In the genomic region with DNA sequence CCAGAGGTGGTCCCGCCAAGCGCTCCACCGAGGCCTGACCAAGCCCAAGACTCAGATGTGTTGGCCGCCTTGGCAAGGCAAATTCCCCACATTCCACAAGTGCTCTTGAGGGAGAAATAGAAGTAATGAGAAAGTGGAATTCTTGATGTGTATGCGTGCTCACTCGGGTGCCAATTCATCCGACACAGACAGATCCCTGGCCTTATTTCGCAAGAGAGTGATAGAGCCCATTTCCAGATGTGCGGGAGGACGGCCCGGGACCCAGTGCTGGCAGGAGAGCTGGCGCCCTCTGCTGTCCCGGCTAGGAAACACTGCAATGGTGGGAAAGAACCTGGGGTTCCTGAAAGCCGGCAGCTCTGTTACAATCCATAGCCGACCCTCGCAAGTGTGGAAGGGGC, we compare ENCODE assay signal across 1 cellular context.
TF ChIP-seq lines count a peak whose summit lies in the region.

No MANE protein-coding gene starts in this region.

TF ChIP-seq in K562, 482 proteins besides CTCF, POLR2A, EP300 and RAD21 (continued from another document):
- TF ChIP-seq, protein P1, sequence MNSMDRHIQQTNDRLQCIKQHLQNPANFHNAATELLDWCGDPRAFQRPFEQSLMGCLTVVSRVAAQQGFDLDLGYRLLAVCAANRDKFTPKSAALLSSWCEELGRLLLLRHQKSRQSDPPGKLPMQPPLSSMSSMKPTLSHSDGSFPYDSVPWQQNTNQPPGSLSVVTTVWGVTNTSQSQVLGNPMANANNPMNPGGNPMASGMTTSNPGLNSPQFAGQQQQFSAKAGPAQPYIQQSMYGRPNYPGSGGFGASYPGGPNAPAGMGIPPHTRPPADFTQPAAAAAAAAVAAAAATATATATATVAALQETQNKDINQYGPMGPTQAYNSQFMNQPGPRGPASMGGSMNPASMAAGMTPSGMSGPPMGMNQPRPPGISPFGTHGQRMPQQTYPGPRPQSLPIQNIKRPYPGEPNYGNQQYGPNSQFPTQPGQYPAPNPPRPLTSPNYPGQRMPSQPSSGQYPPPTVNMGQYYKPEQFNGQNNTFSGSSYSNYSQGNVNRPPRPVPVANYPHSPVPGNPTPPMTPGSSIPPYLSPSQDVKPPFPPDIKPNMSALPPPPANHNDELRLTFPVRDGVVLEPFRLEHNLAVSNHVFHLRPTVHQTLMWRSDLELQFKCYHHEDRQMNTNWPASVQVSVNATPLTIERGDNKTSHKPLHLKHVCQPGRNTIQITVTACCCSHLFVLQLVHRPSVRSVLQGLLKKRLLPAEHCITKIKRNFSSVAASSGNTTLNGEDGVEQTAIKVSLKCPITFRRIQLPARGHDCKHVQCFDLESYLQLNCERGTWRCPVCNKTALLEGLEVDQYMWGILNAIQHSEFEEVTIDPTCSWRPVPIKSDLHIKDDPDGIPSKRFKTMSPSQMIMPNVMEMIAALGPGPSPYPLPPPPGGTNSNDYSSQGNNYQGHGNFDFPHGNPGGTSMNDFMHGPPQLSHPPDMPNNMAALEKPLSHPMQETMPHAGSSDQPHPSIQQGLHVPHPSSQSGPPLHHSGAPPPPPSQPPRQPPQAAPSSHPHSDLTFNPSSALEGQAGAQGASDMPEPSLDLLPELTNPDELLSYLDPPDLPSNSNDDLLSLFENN (IDR thresholded peaks at IDR 0.05; ENCODE audit: low read depth in 2 of 2, low read length in 2 of 2): peak in 1 of 2 experiments; percentile 30; a peak in 1 of 4 replicates
- TF ChIP-seq CEBPB (tag; IDR thresholded peaks at IDR 0.05) (peak; percentile 99), MYNN (IDR thresholded peaks at IDR 0.05) (0 out of 2 replicates have a peak, but pooled peaks have one; percentile 22), MYNN (CRISPR knock-in tag; IDR thresholded peaks at IDR 0.05) (no peak), TFAM (CRISPR knock-in tag; conservative IDR thresholded peaks at IDR 0.05) (no peak), ETV1 (tag; conservative IDR thresholded peaks at IDR 0.05; ENCODE audit: low read depth) (no peak), NBN (IDR thresholded peaks at IDR 0.05; ENCODE audit: low read depth) (no peak), SP1 (CRISPR knock-in tag; IDR thresholded peaks at IDR 0.05) (no peak), ZNF76 (CRISPR knock-in tag; IDR thresholded peaks at IDR 0.05; ENCODE audit: borderline replicate concordance) (no peak), YY1 (IDR thresholded peaks at IDR 0.05; ENCODE audit: borderline replicate concordance in 1 of 3, control insufficient read depth in 1 of 3, extremely low read depth in 1 of 3, insufficient read depth in 3 of 3, insufficient read length in 1 of 3, insufficient replicate concordance in 2 of 3, low read depth in 1 of 3, low read length in 2 of 3) (peak in 1 of 3 experiments; percentile 47), TEAD1 (CRISPR knock-in tag; IDR thresholded peaks at IDR 0.05) (peak in 1 of 2 experiments; percentile 55; a peak in 1 of 4 replicates), TRIM28 (IDR thresholded peaks at IDR 0.05) (no peak), SPI1 (IDR thresholded peaks at IDR 0.05; ENCODE audit: borderline replicate concordance, low read depth, low read length) (0 out of 2 replicates have a peak, but pooled peaks have one; percentile 0), NRF1 (conservative IDR thresholded peaks at IDR 0.05 in 1 of 2, IDR thresholded peaks at IDR 0.05 in 1 of 2) (no peak), SMC3 (conservative IDR thresholded peaks at IDR 0.05; ENCODE audit: insufficient read depth, low read depth, low read length) (peak; percentile 96), WHSC1 (IDR thresholded peaks at IDR 0.05; ENCODE audit: low read length) (no peak), MYC (IDR thresholded peaks at IDR 0.05; ENCODE audit: low read depth, low read length) (0 out of 2 replicates have a peak, but pooled peaks have one; percentile 36), MYC (CRISPR knock-in tag; IDR thresholded peaks at IDR 0.05; ENCODE audit: borderline replicate concordance, low read depth) (no peak), CXXC5 (CRISPR knock-in tag; IDR thresholded peaks at IDR 0.05) (peak; percentile 38; the same call in 1 of the 2 replicates), TCF3 (CRISPR knock-in tag; IDR thresholded peaks at IDR 0.05) (peak; percentile 9; the same call in 1 of the 2 replicates), CEBPG (CRISPR knock-in tag; IDR thresholded peaks at IDR 0.05) (peak; percentile 89), CEBPG (tag; conservative IDR thresholded peaks at IDR 0.05 in 1 of 2, IDR thresholded peaks at IDR 0.05 in 1 of 2) (peak; percentile 89 to 91), CBFA2T3 (IDR thresholded peaks at IDR 0.05) (no peak), KLF6 (CRISPR knock-in tag; IDR thresholded peaks at IDR 0.05; ENCODE audit: borderline replicate concordance) (no peak), STAG1 (CRISPR knock-in tag; IDR thresholded peaks at IDR 0.05; ENCODE audit: borderline replicate concordance) (peak; percentile 77), ZBTB7A (IDR thresholded peaks at IDR 0.05; ENCODE audit: borderline replicate concordance, control insufficient read depth, low read depth, low read length) (no peak), POLR2AphosphoS5 (IDR thresholded peaks at IDR 0.05; ENCODE audit: control insufficient read depth, insufficient read depth, low read depth, low read length) (no peak), ZFP36 (IDR thresholded peaks at IDR 0.05; ENCODE audit: low read depth, low read length, partially characterized antibody) (peak; percentile 14), MAZ (CRISPR knock-in tag; conservative IDR thresholded peaks at IDR 0.05 in 1 of 2, IDR thresholded peaks at IDR 0.05 in 1 of 2) (peak in 1 of 2 experiments; percentile 35; a peak in 1 of 4 replicates), ETV5 (CRISPR knock-in tag; IDR thresholded peaks at IDR 0.05; ENCODE audit: low read depth) (no peak), ARID2 (IDR thresholded peaks at IDR 0.05) (peak; percentile 83; the same call in 1 of the 2 replicates), ZNF263 (CRISPR knock-in tag; IDR thresholded peaks at IDR 0.05; ENCODE audit: borderline replicate concordance) (peak; percentile 52; the same call in 1 of the 2 replicates)
- TF ChIP-seq, protein P2, sequence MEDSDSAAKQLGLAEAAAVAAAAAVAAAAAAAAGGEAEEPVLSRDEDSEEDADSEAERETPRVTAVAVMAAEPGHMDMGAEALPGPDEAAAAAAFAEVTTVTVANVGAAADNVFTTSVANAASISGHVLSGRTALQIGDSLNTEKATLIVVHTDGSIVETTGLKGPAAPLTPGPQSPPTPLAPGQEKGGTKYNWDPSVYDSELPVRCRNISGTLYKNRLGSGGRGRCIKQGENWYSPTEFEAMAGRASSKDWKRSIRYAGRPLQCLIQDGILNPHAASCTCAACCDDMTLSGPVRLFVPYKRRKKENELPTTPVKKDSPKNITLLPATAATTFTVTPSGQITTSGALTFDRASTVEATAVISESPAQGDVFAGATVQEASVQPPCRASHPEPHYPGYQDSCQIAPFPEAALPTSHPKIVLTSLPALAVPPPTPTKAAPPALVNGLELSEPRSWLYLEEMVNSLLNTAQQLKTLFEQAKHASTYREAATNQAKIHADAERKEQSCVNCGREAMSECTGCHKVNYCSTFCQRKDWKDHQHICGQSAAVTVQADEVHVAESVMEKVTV (CRISPR knock-in tag; IDR thresholded peaks at IDR 0.05): peak; percentile 78
- TF ChIP-seq, protein P3, sequence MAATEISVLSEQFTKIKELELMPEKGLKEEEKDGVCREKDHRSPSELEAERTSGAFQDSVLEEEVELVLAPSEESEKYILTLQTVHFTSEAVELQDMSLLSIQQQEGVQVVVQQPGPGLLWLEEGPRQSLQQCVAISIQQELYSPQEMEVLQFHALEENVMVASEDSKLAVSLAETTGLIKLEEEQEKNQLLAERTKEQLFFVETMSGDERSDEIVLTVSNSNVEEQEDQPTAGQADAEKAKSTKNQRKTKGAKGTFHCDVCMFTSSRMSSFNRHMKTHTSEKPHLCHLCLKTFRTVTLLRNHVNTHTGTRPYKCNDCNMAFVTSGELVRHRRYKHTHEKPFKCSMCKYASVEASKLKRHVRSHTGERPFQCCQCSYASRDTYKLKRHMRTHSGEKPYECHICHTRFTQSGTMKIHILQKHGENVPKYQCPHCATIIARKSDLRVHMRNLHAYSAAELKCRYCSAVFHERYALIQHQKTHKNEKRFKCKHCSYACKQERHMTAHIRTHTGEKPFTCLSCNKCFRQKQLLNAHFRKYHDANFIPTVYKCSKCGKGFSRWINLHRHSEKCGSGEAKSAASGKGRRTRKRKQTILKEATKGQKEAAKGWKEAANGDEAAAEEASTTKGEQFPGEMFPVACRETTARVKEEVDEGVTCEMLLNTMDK (IDR thresholded peaks at IDR 0.05; ENCODE audit: borderline replicate concordance, insufficient read depth, low read depth, low read length, poor library complexity, severe bottlenecking): peak; percentile 49
- TF ChIP-seq, protein P4, sequence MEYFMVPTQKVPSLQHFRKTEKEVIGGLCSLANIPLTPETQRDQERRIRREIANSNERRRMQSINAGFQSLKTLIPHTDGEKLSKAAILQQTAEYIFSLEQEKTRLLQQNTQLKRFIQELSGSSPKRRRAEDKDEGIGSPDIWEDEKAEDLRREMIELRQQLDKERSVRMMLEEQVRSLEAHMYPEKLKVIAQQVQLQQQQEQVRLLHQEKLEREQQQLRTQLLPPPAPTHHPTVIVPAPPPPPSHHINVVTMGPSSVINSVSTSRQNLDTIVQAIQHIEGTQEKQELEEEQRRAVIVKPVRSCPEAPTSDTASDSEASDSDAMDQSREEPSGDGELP (CRISPR knock-in tag; IDR thresholded peaks at IDR 0.05; ENCODE audit: borderline replicate concordance): peak; percentile 65; the same call in 1 of the 2 replicates
- TF ChIP-seq, protein P5, sequence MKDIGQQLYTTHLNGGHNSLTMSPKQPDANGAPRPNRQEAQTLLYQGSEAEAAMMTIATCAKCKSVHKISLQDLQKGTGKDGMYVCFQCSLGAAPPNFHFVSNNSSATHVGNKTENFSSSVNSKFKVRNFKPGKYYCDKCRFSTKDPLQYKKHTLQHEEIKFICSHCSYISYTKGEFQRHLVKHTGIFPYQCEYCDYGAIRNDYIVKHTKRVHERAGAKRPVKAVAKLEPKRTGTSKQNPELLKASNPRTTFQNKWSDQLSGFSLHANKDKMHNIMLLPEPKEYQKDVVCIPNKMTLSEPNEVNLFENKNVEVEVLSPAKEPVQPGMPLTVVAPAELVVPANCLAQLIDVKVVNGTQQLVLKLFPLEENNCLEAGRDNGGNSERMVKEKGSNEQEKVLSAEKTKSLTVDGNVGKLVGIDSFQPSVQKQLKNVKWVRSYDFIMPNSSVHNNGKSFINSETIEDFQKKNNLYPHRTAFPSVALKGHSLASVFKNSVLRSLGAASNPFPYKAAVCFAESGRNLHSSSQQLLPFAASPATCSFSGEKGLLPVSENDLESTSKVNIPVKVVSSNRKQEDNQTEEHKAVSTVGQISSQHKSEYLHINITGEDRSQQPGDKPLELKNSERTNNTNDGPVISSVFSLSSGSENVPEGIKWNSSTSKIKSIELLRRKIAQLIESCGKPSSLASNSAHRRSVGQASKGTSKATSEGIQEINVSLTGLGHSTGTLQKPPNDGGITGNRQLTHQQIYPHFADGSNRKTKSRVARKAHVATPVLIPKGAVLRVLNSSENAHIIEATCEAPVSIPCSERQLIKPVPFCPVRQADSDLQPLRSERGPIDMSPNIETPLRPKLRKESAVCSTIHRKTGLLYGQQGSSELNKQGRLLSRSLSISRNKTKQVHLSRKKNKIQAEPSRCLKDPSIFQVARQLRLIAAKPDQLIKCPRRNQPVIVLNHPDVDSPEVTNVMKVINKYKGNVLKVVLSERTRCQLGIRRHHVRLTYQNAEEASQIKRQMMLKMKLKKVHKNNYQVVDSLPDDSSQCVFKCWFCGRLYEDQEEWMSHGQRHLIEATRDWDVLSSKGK (CRISPR knock-in tag; IDR thresholded peaks at IDR 0.05): no peak
- TF ChIP-seq, protein P6, sequence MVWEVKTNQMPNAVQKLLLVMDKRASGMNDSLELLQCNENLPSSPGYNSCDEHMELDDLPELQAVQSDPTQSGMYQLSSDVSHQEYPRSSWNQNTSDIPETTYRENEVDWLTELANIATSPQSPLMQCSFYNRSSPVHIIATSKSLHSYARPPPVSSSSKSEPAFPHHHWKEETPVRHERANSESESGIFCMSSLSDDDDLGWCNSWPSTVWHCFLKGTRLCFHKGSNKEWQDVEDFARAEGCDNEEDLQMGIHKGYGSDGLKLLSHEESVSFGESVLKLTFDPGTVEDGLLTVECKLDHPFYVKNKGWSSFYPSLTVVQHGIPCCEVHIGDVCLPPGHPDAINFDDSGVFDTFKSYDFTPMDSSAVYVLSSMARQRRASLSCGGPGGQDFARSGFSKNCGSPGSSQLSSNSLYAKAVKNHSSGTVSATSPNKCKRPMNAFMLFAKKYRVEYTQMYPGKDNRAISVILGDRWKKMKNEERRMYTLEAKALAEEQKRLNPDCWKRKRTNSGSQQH (CRISPR knock-in tag; IDR thresholded peaks at IDR 0.05): no peak
- TF ChIP-seq, protein P7, sequence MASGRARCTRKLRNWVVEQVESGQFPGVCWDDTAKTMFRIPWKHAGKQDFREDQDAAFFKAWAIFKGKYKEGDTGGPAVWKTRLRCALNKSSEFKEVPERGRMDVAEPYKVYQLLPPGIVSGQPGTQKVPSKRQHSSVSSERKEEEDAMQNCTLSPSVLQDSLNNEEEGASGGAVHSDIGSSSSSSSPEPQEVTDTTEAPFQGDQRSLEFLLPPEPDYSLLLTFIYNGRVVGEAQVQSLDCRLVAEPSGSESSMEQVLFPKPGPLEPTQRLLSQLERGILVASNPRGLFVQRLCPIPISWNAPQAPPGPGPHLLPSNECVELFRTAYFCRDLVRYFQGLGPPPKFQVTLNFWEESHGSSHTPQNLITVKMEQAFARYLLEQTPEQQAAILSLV (tag; IDR thresholded peaks at IDR 0.05): peak; percentile 67; the same call in 1 of the 2 replicates
TF ChIP-seq in K562: peak in this region for 27.
